ENCODE assay signal across 9 cellular contexts in genomic region chr4:180449395-180449956, GRCh38.
DNase-seq lines count a peak whose midpoint lies in the region; ATAC-seq and FAIRE-seq lines count a peak whose summit lies in the region.
"Had no signal": no experiment of that assay in that cellular context is flagged by ENCODE, and none has a peak within 500 bp of the region (broad histone marks: within the 10 kb centered on the region; RNA-seq: fewer than 3 reads in every experiment).

No MANE protein-coding gene starts in this region.

- no peaks in the 10 kb centered on the region for H3K9me3 Mint-ChIP-seq in activated naive CD8-positive, alpha-beta T cell treated with anti-CD3 and anti-CD28 coated beads for 36 hours
- H3K9me3 Mint-ChIP-seq in activated naive CD8-positive, alpha-beta T cell treated with anti-CD3 and anti-CD28 coated beads, Interleukin-2, amount 50 U/mL, for 24 hours = no peaks in the 10 kb centered on the region
- H3K9me3 Mint-ChIP-seq in naive thymus-derived CD4-positive, alpha-beta T cell = peaks cover 0 to 3% (median 0%) of the 10 kb centered on the region in 11 donors

- ATAC-seq in activated naive CD8-positive, alpha-beta T cell treated with anti-CD3 and anti-CD28 coated beads, Interleukin-2, amount 50 U/mL, for 24 hours = no peak
- no peak for ATAC-seq in naive thymus-derived CD4-positive, alpha-beta T cell
- ATAC-seq in HG02840 (IDR thresholded peaks at IDR 0.05; ENCODE audit: low FRiP score, unreplicated experiment) = no peak

- intact Hi-C loops in naive thymus-derived CD4-positive, alpha-beta T cell (cut with micrococcal nuclease) = no loop called here

- no peaks in the 10 kb centered on the region for H3K4me1 ChIP-seq in naive thymus-derived CD4-positive, alpha-beta T cell (ENCODE audit: control insufficient read depth in 2 of 2, insufficient read depth in 2 of 2, low read length in 2 of 2)

- no peaks in the 10 kb centered on the region for H3K27me3 Mint-ChIP-seq in activated naive CD8-positive, alpha-beta T cell treated with anti-CD3 and anti-CD28 coated beads for 36 hours
- no peaks in the 10 kb centered on the region for H3K27me3 Mint-ChIP-seq in activated naive CD8-positive, alpha-beta T cell treated with anti-CD3 and anti-CD28 coated beads, Interleukin-2, amount 50 U/mL, for 24 hours
- no peaks in the 10 kb centered on the region for H3K27me3 Mint-ChIP-seq in naive thymus-derived CD4-positive, alpha-beta T cell
- H3K27me3 Mint-ChIP-seq: CD4-positive, CD25-positive, alpha-beta regulatory T cell had no signal

- CTCF ChIA-PET in naive thymus-derived CD4-positive, alpha-beta T cell (lab: Charles Lee) = no interaction called here

- POLR2A ChIA-PET in naive thymus-derived CD4-positive, alpha-beta T cell (lab: Charles Lee) = no interaction called here

- peak; percentile 40 for DNase-seq in activated naive CD8-positive, alpha-beta T cell treated with anti-CD3 and anti-CD28 coated beads for 36 hours
- no peak for DNase-seq in activated naive CD8-positive, alpha-beta T cell treated with anti-CD3 and anti-CD28 coated beads, Interleukin-2, amount 50 U/mL, for 24 hours
- DNase-seq in HK-2 (ENCODE audit: unreplicated experiment) (peak; percentile 52), RCC 7860 (ENCODE audit: low spot score) (peak; percentile 23), globus pallidus (ENCODE audit: low spot score) (peak; percentile 20)
- no peak for DNase-seq in naive thymus-derived CD4-positive, alpha-beta T cell
- no peak for DNase-seq in activated effector memory CD4-positive, alpha-beta T cell treated with Interleukin-2 at 50 U/mL for 16 hours
- DNase-seq: CD4-positive, CD25-positive, alpha-beta regulatory T cell had no signal

- no peaks in the 10 kb centered on the region for H3K36me3 ChIP-seq in naive thymus-derived CD4-positive, alpha-beta T cell (ENCODE audit: control insufficient read depth in 2 of 3, insufficient read depth in 3 of 3, low read length in 3 of 3)

- H3K4me3 Mint-ChIP-seq in activated naive CD8-positive, alpha-beta T cell treated with anti-CD3 and anti-CD28 coated beads for 36 hours = peak overlapping the region; percentile 29
- no peak overlapping the region for H3K4me3 Mint-ChIP-seq in activated naive CD8-positive, alpha-beta T cell treated with anti-CD3 and anti-CD28 coated beads, Interleukin-2, amount 50 U/mL, for 24 hours
- H3K4me3 Mint-ChIP-seq in naive thymus-derived CD4-positive, alpha-beta T cell = no peak overlapping the region
- H3K4me3 Mint-ChIP-seq: CD4-positive, CD25-positive, alpha-beta regulatory T cell had no signal

- H3K27me3 ChIP-seq in naive thymus-derived CD4-positive, alpha-beta T cell (ENCODE audit: control insufficient read depth in 2 of 2, insufficient read depth in 2 of 2, low read length in 2 of 2) = no peaks in the 10 kb centered on the region

- H3K4me1 Mint-ChIP-seq in activated naive CD8-positive, alpha-beta T cell treated with anti-CD3 and anti-CD28 coated beads for 36 hours = peaks cover 4% of the 10 kb centered on the region
- H3K4me1 Mint-ChIP-seq in activated naive CD8-positive, alpha-beta T cell treated with anti-CD3 and anti-CD28 coated beads, Interleukin-2, amount 50 U/mL, for 24 hours = no peaks in the 10 kb centered on the region
- H3K4me1 Mint-ChIP-seq in naive thymus-derived CD4-positive, alpha-beta T cell = no peaks in the 10 kb centered on the region
- H3K4me1 Mint-ChIP-seq: CD4-positive, CD25-positive, alpha-beta regulatory T cell had no signal

- H3K27ac Mint-ChIP-seq in activated naive CD8-positive, alpha-beta T cell treated with anti-CD3 and anti-CD28 coated beads for 36 hours = no peak overlapping the region
- no peak overlapping the region for H3K27ac Mint-ChIP-seq in activated naive CD8-positive, alpha-beta T cell treated with anti-CD3 and anti-CD28 coated beads, Interleukin-2, amount 50 U/mL, for 24 hours
- H3K27ac Mint-ChIP-seq in naive thymus-derived CD4-positive, alpha-beta T cell = peak overlapping the region in 1 of 9 donors; percentile 10
- H3K27ac Mint-ChIP-seq: CD4-positive, CD25-positive, alpha-beta regulatory T cell had no signal

- no peak overlapping the region for H3K4me3 ChIP-seq in naive thymus-derived CD4-positive, alpha-beta T cell (ENCODE audit: low read length)

- no peaks in the 10 kb centered on the region for H3K9me3 ChIP-seq in naive thymus-derived CD4-positive, alpha-beta T cell (ENCODE audit: control insufficient read depth in 2 of 3, low read length in 3 of 3)

- no peak for FAIRE-seq in RCC 7860 (lab: Jason Lieb, UNC)

- no peaks in the 10 kb centered on the region for H3K36me3 Mint-ChIP-seq in activated naive CD8-positive, alpha-beta T cell treated with anti-CD3 and anti-CD28 coated beads for 36 hours
- H3K36me3 Mint-ChIP-seq in activated naive CD8-positive, alpha-beta T cell treated with anti-CD3 and anti-CD28 coated beads, Interleukin-2, amount 50 U/mL, for 24 hours (ENCODE audit: low read depth) = no peaks in the 10 kb centered on the region
- H3K36me3 Mint-ChIP-seq in naive thymus-derived CD4-positive, alpha-beta T cell = no peaks in the 10 kb centered on the region
- H3K36me3 Mint-ChIP-seq: CD4-positive, CD25-positive, alpha-beta regulatory T cell had no signal

- H3K27ac ChIP-seq in naive thymus-derived CD4-positive, alpha-beta T cell (ENCODE audit: low read depth, low read length) = no peak overlapping the region

Comparison
In these comparisons a context has a peak if more than half of its experiments do, and no peak if none do; other contexts are left out.
1. DNase-seq: peak in activated naive CD8-positive, alpha-beta T cell treated with anti-CD3 and anti-CD28 coated beads for 36 hours (single experiment), HK-2 (single experiment), RCC 7860 (single experiment) and globus pallidus (single experiment); none in activated naive CD8-positive, alpha-beta T cell treated with anti-CD3 and anti-CD28 coated beads, Interleukin-2, amount 50 U/mL, for 24 hours (single experiment), naive thymus-derived CD4-positive, alpha-beta T cell (0 of 9) and activated effector memory CD4-positive, alpha-beta T cell treated with Interleukin-2 at 50 U/mL for 16 hours (single experiment).